ENCODE assay signal across 1 cellular context in genomic region chr1:46303038-46303871, GRCh38.
TF ChIP-seq lines count a peak whose summit lies in the region.

Gene LRRC41 (minus strand): TSS chr1:46303616. CDS start chr1:46303322, 294 bp downstream.
Gene UQCRH (plus strand): TSS chr1:46303698. CDS start chr1:46303767, 69 bp downstream.

TF ChIP-seq in HEK293, 187 proteins besides CTCF, POLR2A, EP300 and RAD21 (continued from another document and continues in another):
- 0 out of 2 replicates have a peak, but pooled peaks have one; percentile 39 for TF ChIP-seq ZSCAN18 (tag by site-specific recombination; IDR thresholded peaks at IDR 0.05)
- TF ChIP-seq ZNF791 (tag by site-specific recombination; IDR thresholded peaks at IDR 0.05), result no peak
- no peak for TF ChIP-seq ZNF530 (tag by site-specific recombination; IDR thresholded peaks at IDR 0.05; ENCODE audit: low read depth)
- TF ChIP-seq OVOL3 (tag by site-specific recombination; IDR thresholded peaks at IDR 0.05), result peak; percentile 48; the same call in 1 of the 2 replicates
- no peak for TF ChIP-seq ZNF670 (tag by site-specific recombination; IDR thresholded peaks at IDR 0.05; ENCODE audit: low read depth)
- peak; percentile 19 for TF ChIP-seq INSM2 (tag by site-specific recombination; IDR thresholded peaks at IDR 0.05)
- TF ChIP-seq PRDM10 (tag by site-specific recombination; IDR thresholded peaks at IDR 0.05), result peak; percentile 100
- TF ChIP-seq HOXC10 (CRISPR knock-in tag; IDR thresholded peaks at IDR 0.05), result no peak
- TF ChIP-seq ZNF354C (tag by site-specific recombination; IDR thresholded peaks at IDR 0.05; ENCODE audit: borderline replicate concordance, low read depth), result no peak
- TF ChIP-seq KLF10 (tag by site-specific recombination; IDR thresholded peaks at IDR 0.05), result peak; percentile 43
- peak; percentile 77 for TF ChIP-seq ZBTB10 (tag by site-specific recombination; IDR thresholded peaks at IDR 0.05)
- peak; percentile 71 for TF ChIP-seq ZSCAN4 (tag by site-specific recombination; IDR thresholded peaks at IDR 0.05)
- TF ChIP-seq ZNF311 (tag by site-specific recombination; IDR thresholded peaks at IDR 0.05; ENCODE audit: borderline replicate concordance), result no peak
- TF ChIP-seq ZNF529 (tag by site-specific recombination; IDR thresholded peaks at IDR 0.05; ENCODE audit: insufficient replicate concordance), result no peak
- no peak for TF ChIP-seq ZNF248 (tag by site-specific recombination; IDR thresholded peaks at IDR 0.05)
- TF ChIP-seq REST (tag by site-specific recombination; IDR thresholded peaks at IDR 0.05), result no peak
- TF ChIP-seq ZBTB11 (tag by site-specific recombination; conservative IDR thresholded peaks at IDR 0.05; ENCODE audit: low read depth), result peak; percentile 96
- no peak for TF ChIP-seq ZNF768 (tag by site-specific recombination; IDR thresholded peaks at IDR 0.05)
- peak; percentile 16 for TF ChIP-seq KLF8 (tag by site-specific recombination; IDR thresholded peaks at IDR 0.05)
- no peak for TF ChIP-seq ZNF341 (tag by site-specific recombination; IDR thresholded peaks at IDR 0.05; ENCODE audit: low read depth)
- no peak for TF ChIP-seq SCRT1 (tag by site-specific recombination; IDR thresholded peaks at IDR 0.05; ENCODE audit: borderline replicate concordance)
- peak; percentile 41; the same call in 1 of the 2 replicates for TF ChIP-seq TCF7L2 (IDR thresholded peaks at IDR 0.05; ENCODE audit: borderline replicate concordance, low read depth, low read length)
- 0 out of 2 replicates have a peak, but pooled peaks have one; percentile 23 for TF ChIP-seq ZNF449 (tag by site-specific recombination; IDR thresholded peaks at IDR 0.05)
- no peak for TF ChIP-seq ZNF776 (tag by site-specific recombination; IDR thresholded peaks at IDR 0.05; ENCODE audit: borderline replicate concordance)
- peak; percentile 43; the same call in 1 of the 2 replicates for TF ChIP-seq ZNF391 (tag by site-specific recombination; IDR thresholded peaks at IDR 0.05; ENCODE audit: borderline replicate concordance, low read depth)
- TF ChIP-seq ZNF324 (tag by site-specific recombination; IDR thresholded peaks at IDR 0.05), result no peak; the same call in none of the 2 replicates
- peak; percentile 69 for TF ChIP-seq PATZ1 (tag by site-specific recombination; IDR thresholded peaks at IDR 0.05)
- peak; percentile 79; the same call in 1 of the 2 replicates for TF ChIP-seq ELK4 (IDR thresholded peaks at IDR 0.05; ENCODE audit: borderline replicate concordance, low read depth, low read length)
- no peak for TF ChIP-seq ZNF792 (tag by site-specific recombination; IDR thresholded peaks at IDR 0.05)
- peak; percentile 84 for TF ChIP-seq SP3 (tag by site-specific recombination; IDR thresholded peaks at IDR 0.05)
